ENCODE assay signal across 25 cellular contexts in the genomic region with DNA sequence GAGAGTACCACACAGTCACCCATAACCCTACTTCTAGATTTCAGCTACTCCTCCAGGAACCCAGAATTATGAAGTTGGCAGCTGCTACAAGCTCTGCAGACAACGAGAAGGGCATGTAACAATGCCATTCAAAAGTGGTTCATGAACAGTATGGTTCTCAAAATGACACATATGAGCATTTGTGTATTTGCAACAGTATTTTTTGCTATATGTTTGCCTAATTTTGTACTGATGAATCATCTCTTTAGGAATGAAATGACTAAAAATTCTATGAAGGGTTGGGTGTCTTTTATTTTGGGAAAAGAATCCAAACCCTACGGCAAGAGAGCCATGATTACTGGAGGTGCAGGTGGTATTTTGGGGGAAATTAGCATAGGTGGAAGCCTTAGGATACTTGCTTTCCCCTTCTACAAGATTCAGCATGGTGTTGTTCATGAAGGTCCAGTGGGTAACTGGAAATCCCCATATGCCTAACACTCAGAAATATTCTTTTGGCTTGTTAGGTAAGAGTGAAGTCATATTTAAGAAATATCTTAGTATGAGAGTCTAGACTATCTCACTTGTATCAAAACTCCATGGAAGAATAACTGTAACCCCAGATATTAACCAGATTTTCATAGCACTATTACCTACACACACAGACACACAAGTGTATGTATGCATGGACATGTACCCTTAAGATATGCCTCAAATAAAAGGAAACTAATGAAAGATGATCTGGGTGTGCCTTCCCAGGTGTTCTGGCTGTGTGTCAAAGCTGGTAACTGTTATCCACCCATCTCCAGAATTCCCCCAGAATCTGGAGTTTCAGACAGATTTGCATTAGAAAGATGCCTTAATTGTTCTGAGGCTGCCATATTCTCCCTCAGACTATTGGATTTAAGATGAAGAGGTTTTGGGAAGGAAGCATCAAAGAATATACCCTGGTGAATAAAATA.
"Had no signal": no experiment of that assay in that cellular context is flagged by ENCODE, and none has a peak within 500 bp of the region (broad histone marks: within the 10 kb centered on the region; RNA-seq: fewer than 3 reads in every experiment).

No MANE protein-coding gene starts in this region.

- H3K9me3 ChIP-seq: body of pancreas, colonic mucosa, gastrocnemius medialis, sigmoid colon, tibial artery, uterus had no signal

- H3K27me3 ChIP-seq: body of pancreas, colonic mucosa, gastrocnemius medialis, sigmoid colon, spleen, tibial artery, uterus had no signal

- H3K4me3 ChIP-seq: body of pancreas, colonic mucosa, gastrocnemius medialis, sigmoid colon, spleen, tibial artery, uterus had no signal

- H3K4me1 ChIP-seq: colonic mucosa, gastrocnemius medialis, sigmoid colon, spleen, tibial artery, uterus had no signal

- H3K27ac ChIP-seq: body of pancreas, colonic mucosa, gastrocnemius medialis, sigmoid colon, spleen, tibial artery, uterus had no signal

- FAIRE-seq: kidney had no signal

- DNase-seq: activated CD4-positive, alpha-beta memory T cell treated with anti-CD3 and anti-CD28 coated beads, Interleukin-2, amount 10 ng/mL, durations not matched to agents 7 days and 5 days; activated CD4-positive, alpha-beta T cell treated with anti-CD3 and anti-CD28 coated beads for 48 hours; activated CD4-positive, CD25-positive, alpha-beta regulatory T cell; activated CD8-positive, alpha-beta memory T cell treated with anti-CD3 and anti-CD28 coated beads, Interleukin-2, amount 10 ng/mL, durations not matched to agents 7 days and 5 days; activated naive CD4-positive, alpha-beta T cell treated with Interleukin-2 at 50 U/mL for 16 hours; activated naive CD8-positive, alpha-beta T cell treated with anti-CD3 and anti-CD28 coated beads, Interleukin-2, amount 10 ng/mL, durations not matched to agents 7 days and 5 days; body of pancreas; central memory CD4-positive, alpha-beta T cell; colonic mucosa; endodermal cell; erythroblast; gastrocnemius medialis; head of caudate nucleus; kidney; nephron progenitor cell; occipital lobe; posterior cingulate gyrus; sigmoid colon; spleen; stimulated activated naive CD4-positive, alpha-beta T cell; T1000; tibial artery; uterus had no signal

- H3K36me3 ChIP-seq: colonic mucosa, gastrocnemius medialis, sigmoid colon, spleen, tibial artery, uterus had no signal

- ATAC-seq: activated CD8-positive, alpha-beta memory T cell treated with anti-CD3 and anti-CD28 coated beads, Interleukin-2, amount 10 ng/mL, durations not matched to agents 7 days and 5 days; activated T-helper 17 cell treated with anti-CD3 and anti-CD28 coated beads, Interleukin-2, amount 50 U/mL, for 72 hours; body of pancreas; gastrocnemius medialis; left lobe of liver had no signal
